ENCODE assay signal across 8 cellular contexts in genomic region chr4:110622841-110623709, GRCh38. TPM values are rescaled to one million over a fixed set of nuclear protein-coding genes. Genes with fewer than 3 reads are reported as not detected.
DNase-seq lines count a peak whose midpoint lies in the region; ATAC-seq, FAIRE-seq and TF ChIP-seq lines count a peak whose summit lies in the region.

TSS of gene PITX2 (minus strand) at chr4:110623077. CDS start at chr4:110622460, 617 bp downstream.

- H3K27me3 ChIP-seq in bronchial epithelial cell (ENCODE audit: control insufficient read depth, insufficient read depth, low read length) = peaks cover 82% of the 10 kb centered on the region
- peaks cover 92% of the 10 kb centered on the region for H3K27me3 ChIP-seq in kidney epithelial cell (ENCODE audit: control insufficient read depth, insufficient read depth, low read length)

- CTCF ChIA-PET in RWPE1 (lab: Yijun Ruan, JAX) = interaction anchor here (0.6 kb wide), 1 partner anchor 63 kb away, joined by 7 read pairs; no protein-coding TSS in a partner anchor

- H3K36me3 ChIP-seq in bronchial epithelial cell (ENCODE audit: control insufficient read depth, insufficient read depth, low read length) = no peaks in the 10 kb centered on the region
- no peaks in the 10 kb centered on the region for H3K36me3 ChIP-seq in kidney epithelial cell (ENCODE audit: control insufficient read depth, insufficient read depth, low read length)

- FAIRE-seq in bronchial epithelial cell (lab: Jason Lieb, UNC) = no peak

- TF ChIP-seq CTCF in RWPE1 (conservative IDR thresholded peaks at IDR 0.05; ENCODE audit: low read depth) = no peak
- no peak for TF ChIP-seq CTCF in bronchial epithelial cell (IDR thresholded peaks at IDR 0.05; ENCODE audit: insufficient read depth, low read length, severe bottlenecking)
- no peak for TF ChIP-seq CTCF in kidney epithelial cell (IDR thresholded peaks at IDR 0.05; ENCODE audit: insufficient read depth, low read length, poor library complexity, severe bottlenecking)

- POLR2A ChIA-PET in RWPE1 (lab: Yijun Ruan, JAX; ENCODE audit: low non-redundant PET) = interaction anchor here (0.7 kb wide), 1 partner anchor 1962 kb away, joined by 4 read pairs; no protein-coding TSS in a partner anchor

- peak; percentile 94 for ATAC-seq in GM18907 (IDR thresholded peaks at IDR 0.05; ENCODE audit: unreplicated experiment)
- ATAC-seq in HG03159 (IDR thresholded peaks at IDR 0.05; ENCODE audit: unreplicated experiment) = peak; percentile 75

- H3K27ac ChIP-seq in RWPE1 = no peak within 1 kb of the TSS

- H3K4me3 ChIP-seq in bronchial epithelial cell (ENCODE audit: low read depth, low read length) (peak within 1 kb of the TSS; percentile 24), kidney epithelial cell (ENCODE audit: low read depth, low read length) (peak within 1 kb of the TSS; percentile 38)

- DNase-seq in A172 (ENCODE audit: low spot score) (no peak), RWPE1 (ENCODE audit: low spot score) (peak; percentile 99), bronchial epithelial cell (ENCODE audit: low read depth) (peak; percentile 55), kidney epithelial cell (ENCODE audit: low read depth) (peak; percentile 50), DMS153 (lab: John Stamatoyannopoulos, UW) (no peak)
- peak; percentile 33 to 38 for DNase-seq in stimulated activated CD4-positive, alpha-beta T cell treated with anti-CD3 and anti-CD28 coated beads, Interleukin-4, amount 100 ng/mL, for 4 hours

RNA-seq across cellular contexts. Expression of gene PITX2, which starts in this region (rescaled TPM):
- 13.5 and 18.3 TPM in 2 replicates for total RNA-seq in A172 (2014; rRNA removed; shearing (Covaris generic))
- total RNA-seq in bronchial epithelial cell (0.26 TPM in 1 of 2 replicates, not detected in the other), kidney epithelial cell (0.29 and 1.3 TPM in 2 replicates)

Comparison
In these comparisons a context has a peak if more than half of its experiments do, and no peak if none do; other contexts are left out.
1. Peak in DNase-seq and H3K4me3 ChIP-seq in bronchial epithelial cell; RNA of the gene not detected or under 1 TPM.
2. DNase-seq: peak in RWPE1 (single experiment), kidney epithelial cell (single experiment) and stimulated activated CD4-positive, alpha-beta T cell treated with anti-CD3 and anti-CD28 coated beads, Interleukin-4, amount 100 ng/mL, for 4 hours (2 of 2); none in A172 (single experiment) and DMS153 (single experiment).